In genomic region chr18:58491773-58492752, GRCh38 we compare ENCODE assay signal across 24 cellular contexts.
A peak's percentile ranks its signal among the peaks of the same experiment; 100 is the strongest.
DNase-seq lines count a peak whose midpoint lies in the region; ATAC-seq and TF ChIP-seq lines count a peak whose summit lies in the region.
"Had no signal": no experiment of that assay in that cellular context is flagged by ENCODE, and none has a peak within 500 bp of the region (broad histone marks: within the 10 kb centered on the region; RNA-seq: fewer than 3 reads in every experiment).

No MANE protein-coding gene starts in this region.

- H3K4me3 ChIP-seq in prostate gland = no peak overlapping the region
- H3K4me3 ChIP-seq: body of pancreas, heart left ventricle, tibial artery had no signal

- H3K36me3 ChIP-seq in prostate gland = no peaks in the 10 kb centered on the region
- H3K36me3 ChIP-seq: tibial artery had no signal

- no peaks in the 10 kb centered on the region for H3K9me3 ChIP-seq in prostate gland
- H3K9me3 ChIP-seq: body of pancreas, heart left ventricle, tibial artery had no signal

- no peak overlapping the region for H3K4me3 Mint-ChIP-seq in stimulated activated naive B cell treated with anti-CD40 and anti-IgM and Interleukin-4, amounts not matched to agents 10 μg/mL and 1 μg/mL and 100 μg/mL, for 72 hours
- H3K4me3 Mint-ChIP-seq: activated CD8-positive, alpha-beta T cell treated with anti-CD3 and anti-CD28 coated beads for 36 hours; activated naive CD8-positive, alpha-beta T cell treated with anti-CD3 and anti-CD28 coated beads, Interleukin-2, amount 50 U/mL, for 24 hours; CD4-positive, alpha-beta memory T cell had no signal

- H3K9me3 Mint-ChIP-seq in stimulated activated naive B cell treated with anti-CD40 and anti-IgM and Interleukin-4, amounts not matched to agents 10 μg/mL and 1 μg/mL and 100 μg/mL, for 72 hours = no peaks in the 10 kb centered on the region
- H3K9me3 Mint-ChIP-seq: activated CD8-positive, alpha-beta T cell treated with anti-CD3 and anti-CD28 coated beads for 36 hours; activated naive CD8-positive, alpha-beta T cell treated with anti-CD3 and anti-CD28 coated beads, Interleukin-2, amount 50 U/mL, for 24 hours; CD4-positive, alpha-beta memory T cell had no signal

- H3K27ac Mint-ChIP-seq in stimulated activated naive B cell treated with anti-CD40 and anti-IgM and Interleukin-4, amounts not matched to agents 10 μg/mL and 1 μg/mL and 100 μg/mL, for 72 hours = no peak overlapping the region
- H3K27ac Mint-ChIP-seq: activated CD8-positive, alpha-beta T cell treated with anti-CD3 and anti-CD28 coated beads for 36 hours; activated naive CD8-positive, alpha-beta T cell treated with anti-CD3 and anti-CD28 coated beads, Interleukin-2, amount 50 U/mL, for 24 hours had no signal

- peak; percentile 47 for ATAC-seq in esophagus mucosa
- ATAC-seq in GM18502 (IDR thresholded peaks at IDR 0.05; ENCODE audit: poor library complexity, unreplicated experiment) = no peak
- ATAC-seq in stimulated activated naive B cell treated with anti-CD40 and anti-IgM and Interleukin-4, amounts not matched to agents 10 μg/mL and 1 μg/mL and 100 μg/mL, for 72 hours (replicated peaks) = no peak
- ATAC-seq: activated CD4-positive, CD25-positive, alpha-beta regulatory T cell treated with anti-CD3 and anti-CD28 coated beads, Interleukin-2, amount 50 U/mL, for 24 hours; activated CD8-positive, alpha-beta T cell treated with anti-CD3 and anti-CD28 coated beads for 36 hours; activated naive CD8-positive, alpha-beta T cell treated with anti-CD3 and anti-CD28 coated beads, Interleukin-2, amount 50 U/mL, for 24 hours; body of pancreas had no signal

- DNase-seq in NAMALWA (ENCODE audit: low spot score) = peak; percentile 25
- DNase-seq in prostate gland (ENCODE audit: low spot score) = peak; percentile 10
- DNase-seq in stimulated activated naive B cell treated with anti-CD40 and anti-IgM and Interleukin-4, amounts not matched to agents 10 μg/mL and 1 μg/mL and 100 μg/mL, for 72 hours = no peak
- no peak for DNase-seq in mesenteric fat pad (ENCODE audit: low spot score)
- no peak for DNase-seq in HT-29 (ENCODE audit: low spot score)
- DNase-seq: activated CD8-positive, alpha-beta T cell treated with anti-CD3 and anti-CD28 coated beads for 36 hours; activated effector memory CD4-positive, alpha-beta T cell treated with anti-CD3 and anti-CD28 coated beads, Interleukin-2, amount 50 U/mL, for 16 hours; activated naive CD8-positive, alpha-beta T cell treated with anti-CD3 and anti-CD28 coated beads, Interleukin-2, amount 50 U/mL, for 24 hours; activated T-cell treated with anti-CD3 and anti-CD28 coated beads for 4 hours; body of pancreas; CD4-positive, alpha-beta memory T cell; cortex of kidney; heart left ventricle; KBM-7; left colon; NCI-H1694 treated with DMSO at 0.1 percent for 48 hours; NCI-H69; SHP77; stimulated activated naive CD4-positive, alpha-beta T cell; tibial artery had no signal

- H3K36me3 Mint-ChIP-seq in stimulated activated naive B cell treated with anti-CD40 and anti-IgM and Interleukin-4, amounts not matched to agents 10 μg/mL and 1 μg/mL and 100 μg/mL, for 72 hours = no peaks in the 10 kb centered on the region
- H3K36me3 Mint-ChIP-seq: CD4-positive, alpha-beta memory T cell had no signal

- intact Hi-C loops in prostate gland (cut with DNase I) = loop anchor here (5.0 to 10.0 kb wide), 3 partner anchors 147 to 450 kb away; partner anchors contain the start of gene NEDD4L

- H3K4me1 ChIP-seq in prostate gland (replicated peaks) = no peaks in the 10 kb centered on the region

- H3K4me1 Mint-ChIP-seq in stimulated activated naive B cell treated with anti-CD40 and anti-IgM and Interleukin-4, amounts not matched to agents 10 μg/mL and 1 μg/mL and 100 μg/mL, for 72 hours = peaks cover 9 to 11% of the 10 kb centered on the region in 2 donors

- H3K27ac ChIP-seq in prostate gland = no peak overlapping the region
- H3K27ac ChIP-seq: body of pancreas, tibial artery had no signal

- H3K27me3 Mint-ChIP-seq in stimulated activated naive B cell treated with anti-CD40 and anti-IgM and Interleukin-4, amounts not matched to agents 10 μg/mL and 1 μg/mL and 100 μg/mL, for 72 hours = peaks cover 41 to 45% of the 10 kb centered on the region in 2 donors

- WGBS in prostate gland = 83% methylated on average over 18 of the region's 18 CpGs

- TF ChIP-seq POLR2A in prostate gland (IDR thresholded peaks at IDR 0.05) = no peak

- peak; percentile 27; the same call in 1 of the 3 replicates for TF ChIP-seq CTCF in GM12872 (IDR thresholded peaks at IDR 0.05; ENCODE audit: insufficient read depth, low read depth, low read length)
- peak in 1 of 4 experiments; percentile 22 for TF ChIP-seq CTCF in prostate gland (IDR thresholded peaks at IDR 0.05)

- no peaks in the 10 kb centered on the region for H3K27me3 ChIP-seq in prostate gland (replicated peaks; ENCODE audit: insufficient read depth)
- H3K27me3 ChIP-seq: body of pancreas had no signal

Comparison
In these comparisons a context has a peak if more than half of its experiments do, and no peak if none do; other contexts are left out.
1. DNase-seq: peak in NAMALWA (single experiment) and prostate gland (single experiment); none in stimulated activated naive B cell treated with anti-CD40 and anti-IgM and Interleukin-4, amounts not matched to agents 10 μg/mL and 1 μg/mL and 100 μg/mL, for 72 hours (single experiment), mesenteric fat pad (single experiment) and HT-29 (single experiment).